ENCODE assay signal across 9 cellular contexts in genomic region chr10:112985701-112986510, GRCh38. TPM values are rescaled to one million over a fixed set of nuclear protein-coding genes. Genes with fewer than 3 reads are reported as not detected.
DNase-seq lines count a peak whose midpoint lies in the region; ATAC-seq, FAIRE-seq and TF ChIP-seq lines count a peak whose summit lies in the region.
"Had no signal": no experiment of that assay in that cellular context is flagged by ENCODE, and none has a peak within 500 bp of the region (broad histone marks: within the 10 kb centered on the region; RNA-seq: fewer than 3 reads in every experiment).

No MANE protein-coding gene starts in this region.

- H3K9ac ChIP-seq in mesenchymal stem cell (ENCODE audit: low read length), result peak overlapping the region; percentile 38

- no peak overlapping the region for H4K91ac ChIP-seq in mesenchymal stem cell (ENCODE audit: low read length)

- no peaks in the 10 kb centered on the region for H3K9me3 Mint-ChIP-seq in activated T-helper 17 cell treated with anti-CD3 and anti-CD28 coated beads, Interleukin-2, amount 50 U/mL, for 72 hours

- peak; percentile 82 for ATAC-seq in activated T-helper 17 cell treated with anti-CD3 and anti-CD28 coated beads, Interleukin-2, amount 50 U/mL, for 72 hours (replicated peaks)

- no peak overlapping the region for H2AFZ ChIP-seq in mesenchymal stem cell (ENCODE audit: low read depth, low read length)

- H2BK5ac ChIP-seq in mesenchymal stem cell (ENCODE audit: low read depth, low read length, poor library complexity, severe bottlenecking), result no peak overlapping the region

- H2AK5ac ChIP-seq in mesenchymal stem cell (ENCODE audit: low read length, severe bottlenecking), result no peak overlapping the region

- H3K27ac Mint-ChIP-seq in activated T-helper 17 cell treated with anti-CD3 and anti-CD28 coated beads, Interleukin-2, amount 50 U/mL, for 72 hours, result no peak overlapping the region

- peak; percentile 63 for DNase-seq in AG09319 (ENCODE audit: extremely low read depth, low read depth)
- peak; percentile 46 for DNase-seq in HCEC 1CT
- DNase-seq in mesenchymal stem cell, result peak; percentile 71
- DNase-seq in D721Med (ENCODE audit: insufficient read length, low spot score), result no peak
- no peak for DNase-seq in NCI-H1105 (lab: John Stamatoyannopoulos, UW)
- DNase-seq in NK-92 (lab: John Stamatoyannopoulos, UW; ENCODE audit: unreplicated experiment), result no peak
- no peak for DNase-seq in T1000 (lab: John Stamatoyannopoulos, UW)

- no peak overlapping the region for H3K4me3 Mint-ChIP-seq in activated T-helper 17 cell treated with anti-CD3 and anti-CD28 coated beads, Interleukin-2, amount 50 U/mL, for 72 hours

- peaks cover 58% of the 10 kb centered on the region for H3K27me3 Mint-ChIP-seq in activated T-helper 17 cell treated with anti-CD3 and anti-CD28 coated beads, Interleukin-2, amount 50 U/mL, for 72 hours

- H3K4me1 ChIP-seq in mesenchymal stem cell (ENCODE audit: control insufficient read depth, insufficient read depth, low read depth, low read length), result peaks cover 22% of the 10 kb centered on the region

- no peaks in the 10 kb centered on the region for H3K36me3 Mint-ChIP-seq in activated T-helper 17 cell treated with anti-CD3 and anti-CD28 coated beads, Interleukin-2, amount 50 U/mL, for 72 hours (ENCODE audit: low read depth)

- H3K27me3 ChIP-seq in mesenchymal stem cell (ENCODE audit: control insufficient read depth in 1 of 2, insufficient read depth in 1 of 2, low read length in 2 of 2), result no peaks in the 10 kb centered on the region

- no peak overlapping the region for H3K4ac ChIP-seq in mesenchymal stem cell (ENCODE audit: low read depth in 1 of 2, low read length in 2 of 2)

- no peak overlapping the region for H2BK12ac ChIP-seq in mesenchymal stem cell (ENCODE audit: low read length in 2 of 2)

- peak overlapping the region; percentile 13 for H3K27ac ChIP-seq in mesenchymal stem cell (ENCODE audit: low read length, poor library complexity, severe bottlenecking)
- H3K27ac ChIP-seq: epithelial cell of prostate had no signal

- TF ChIP-seq CTCF in AG09319 (IDR thresholded peaks at IDR 0.05; ENCODE audit: low read depth, low read length), result no peak
- no peak for TF ChIP-seq CTCF in D721Med (IDR thresholded peaks at IDR 0.05; ENCODE audit: insufficient read depth, missing control alignments)

- no peaks in the 10 kb centered on the region for H3K9me3 ChIP-seq in mesenchymal stem cell (ENCODE audit: control insufficient read depth, low read length)

- no peak overlapping the region for H3K14ac ChIP-seq in mesenchymal stem cell (ENCODE audit: low read length in 2 of 2)

- H3K4me3 ChIP-seq in mesenchymal stem cell (ENCODE audit: insufficient read depth in 1 of 2, low read depth in 1 of 2, low read length in 2 of 2), result peak overlapping the region in 1 of 2 experiments; percentile 56

- no peak overlapping the region for H3K4me2 ChIP-seq in mesenchymal stem cell (ENCODE audit: low read length, poor library complexity, severe bottlenecking)

- H4K8ac ChIP-seq in mesenchymal stem cell (ENCODE audit: low read length), result no peak overlapping the region

- H2BK120ac ChIP-seq in mesenchymal stem cell (ENCODE audit: low read depth, low read length), result no peak overlapping the region

- no peak overlapping the region for H2BK15ac ChIP-seq in mesenchymal stem cell (ENCODE audit: low read depth, poor library complexity, severe bottlenecking)

- H3K79me1 ChIP-seq in mesenchymal stem cell (replicated peaks; ENCODE audit: low read length, poor library complexity, severe bottlenecking), result peaks cover 5% of the 10 kb centered on the region

- H3K18ac ChIP-seq in mesenchymal stem cell (ENCODE audit: low read depth in 1 of 2, low read length in 2 of 2), result no peak overlapping the region

- H3K23ac ChIP-seq in mesenchymal stem cell (ENCODE audit: low read length in 2 of 2), result no peak overlapping the region

- H3K36me3 ChIP-seq in mesenchymal stem cell (ENCODE audit: control insufficient read depth in 1 of 2, insufficient read depth in 2 of 2, low read depth in 1 of 2, low read length in 2 of 2), result peaks cover 3 to 5% of the 10 kb centered on the region in 2 experiments

- no peaks in the 10 kb centered on the region for H3K4me1 Mint-ChIP-seq in activated T-helper 17 cell treated with anti-CD3 and anti-CD28 coated beads, Interleukin-2, amount 50 U/mL, for 72 hours

- no peak for FAIRE-seq in D721Med (lab: Jason Lieb, UNC)

- 100% methylated on average over 1 of the region's 6 CpGs for WGBS in mesenchymal stem cell

RNA-seq across cellular contexts. Expression of gene TCF7L2, which starts 35.9 kb away (rescaled TPM):
- total RNA-seq in activated T-helper 17 cell treated with anti-CD3 and anti-CD28 coated beads, Interleukin-2, amount 50 U/mL, for 72 hours, result 1 to 10 TPM; 1.1 to 4.7 TPM
- 35.0 TPM for polyA plus RNA-seq in mesenchymal stem cell (2013, experiment 1 of 2)
- 36.7 TPM for polyA plus RNA-seq in mesenchymal stem cell (2013, experiment 2 of 2)

Comparison
In these comparisons a context has a peak if more than half of its experiments do, and no peak if none do; other contexts are left out.
1. DNase-seq: peak in AG09319 (single experiment), HCEC 1CT (single experiment) and mesenchymal stem cell (single experiment); none in D721Med (single experiment), NCI-H1105 (single experiment), NK-92 (single experiment) and T1000 (single experiment).